Comparison of ENCODE assay signal across 9 cellular contexts in the genomic region with DNA sequence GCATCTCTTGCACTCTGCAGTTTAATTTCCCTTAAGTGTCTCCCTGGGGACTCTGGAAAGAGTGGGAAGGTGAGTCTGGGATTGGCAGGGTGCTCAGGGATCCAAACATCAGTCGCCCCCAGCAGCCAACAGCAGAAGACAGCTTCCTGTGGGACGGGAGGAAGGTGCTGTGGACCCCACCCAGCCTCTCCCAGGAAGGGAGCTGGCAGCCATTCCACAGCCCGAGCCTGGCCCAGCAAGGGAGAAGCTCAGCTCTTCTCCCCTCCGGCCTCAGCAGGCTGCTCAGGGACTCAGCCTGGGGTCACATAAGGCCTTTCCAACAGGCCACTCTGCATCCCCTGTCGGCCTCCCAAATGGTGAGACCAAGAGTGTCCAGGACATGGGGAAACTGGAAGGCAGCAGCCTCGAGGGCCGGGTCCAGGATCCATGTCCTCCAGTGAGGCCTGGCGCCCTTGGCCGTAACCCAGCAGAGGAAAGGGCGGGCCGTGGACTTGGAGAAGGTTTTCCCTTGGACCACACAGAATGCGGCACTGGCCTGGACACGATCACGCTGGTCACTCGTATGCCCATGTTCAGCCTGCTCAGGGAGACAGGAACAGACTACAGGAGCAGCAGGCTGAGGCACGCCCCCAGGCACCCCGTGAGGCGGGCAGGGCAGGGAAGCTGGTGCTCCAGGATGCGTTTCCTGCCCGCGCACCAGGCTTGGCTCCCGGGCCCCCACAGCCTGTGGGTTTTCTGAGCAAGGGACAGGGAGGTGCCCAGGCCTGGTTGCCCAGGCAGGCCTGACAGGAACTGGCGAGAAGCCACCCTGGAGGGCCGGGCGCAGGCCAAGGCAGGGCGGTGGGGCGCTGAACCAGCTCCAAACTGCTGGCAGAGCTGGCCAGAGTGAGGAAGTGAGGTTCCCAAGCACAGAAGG. TPM values are rescaled to one million over a fixed set of nuclear protein-coding genes. Genes with fewer than 3 reads are reported as not detected.
DNase-seq lines count a peak whose midpoint lies in the region; ATAC-seq and TF ChIP-seq lines count a peak whose summit lies in the region.
"Had no signal": no experiment of that assay in that cellular context is flagged by ENCODE, and none has a peak within 500 bp of the region (broad histone marks: within the 10 kb centered on the region; RNA-seq: fewer than 3 reads in every experiment).

No MANE protein-coding gene starts in this region.

- H3K27ac Mint-ChIP-seq in glutamatergic neuron (ENCODE audit: unreplicated experiment): peak overlapping the region; percentile 73
- no peak overlapping the region for H3K27ac Mint-ChIP-seq in CD8-positive, alpha-beta T cell

- H3K27ac ChIP-seq in GM23248: no peak overlapping the region
- H3K27ac ChIP-seq in SK-N-MC: peak overlapping the region; percentile 57; the same call in 1 of the 2 replicates
- H3K27ac ChIP-seq in skeletal muscle tissue (ENCODE audit: low read depth, low read length): peak overlapping the region; percentile 36
- H3K27ac ChIP-seq in CD8-positive, alpha-beta T cell (ENCODE audit: low read depth, low read length): no peak overlapping the region
- no peak overlapping the region for H3K27ac ChIP-seq in SJCRH30

- H3K36me3 Mint-ChIP-seq in glutamatergic neuron (ENCODE audit: unreplicated experiment): peaks cover 1% of the 10 kb centered on the region
- H3K36me3 Mint-ChIP-seq in CD8-positive, alpha-beta T cell: peaks cover 9% of the 10 kb centered on the region

- H3K4me3 Mint-ChIP-seq in glutamatergic neuron (ENCODE audit: unreplicated experiment): no peak overlapping the region
- H3K4me3 Mint-ChIP-seq in CD8-positive, alpha-beta T cell: no peak overlapping the region

- H3K4me2 ChIP-seq in GM23248 (ENCODE audit: unreplicated experiment): no peak overlapping the region

- no peak overlapping the region for H3K9ac ChIP-seq in GM23248
- H3K9ac ChIP-seq in SK-N-MC (ENCODE audit: insufficient read length): no peak overlapping the region
- H3K9ac ChIP-seq in skeletal muscle tissue (ENCODE audit: low read depth in 1 of 3, low read length in 3 of 3): peak overlapping the region; percentile 32 to 73 (median 33)

- no peaks in the 10 kb centered on the region for H3K9me3 ChIP-seq in GM23248 (ENCODE audit: low read depth)
- H3K9me3 ChIP-seq in SK-N-MC (ENCODE audit: low read depth, low read length): no peaks in the 10 kb centered on the region
- no peaks in the 10 kb centered on the region for H3K9me3 ChIP-seq in skeletal muscle tissue (ENCODE audit: control insufficient read depth in 3 of 3, low read length in 3 of 3)
- no peaks in the 10 kb centered on the region for H3K9me3 ChIP-seq in CD8-positive, alpha-beta T cell (ENCODE audit: low read length)
- H3K9me3 ChIP-seq in SJCRH30 (replicated peaks): no peaks in the 10 kb centered on the region

- peaks cover 8% of the 10 kb centered on the region for H3K79me2 ChIP-seq in GM23248 (ENCODE audit: insufficient read depth)

- H3K36me3 ChIP-seq in GM23248 (ENCODE audit: low read depth) (no peaks in the 10 kb centered on the region; the same call in 1 of the 2 replicates), SK-N-MC (ENCODE audit: insufficient read depth, low read length) (peaks cover 25% of the 10 kb centered on the region; the same call in 1 of the 2 replicates), skeletal muscle tissue (ENCODE audit: control insufficient read depth in 3 of 3, insufficient read depth in 3 of 3, low read length in 3 of 3) (peaks cover 0 to 7% (median 4%) of the 10 kb centered on the region in 3 donors), SJCRH30 (peaks cover 20% of the 10 kb centered on the region)
- no peaks in the 10 kb centered on the region for H3K36me3 ChIP-seq in CD8-positive, alpha-beta T cell (ENCODE audit: insufficient read depth, low read length)

- H3K4me3 ChIP-seq in GM23248 (no peak overlapping the region), SK-N-MC (no peak overlapping the region), skeletal muscle tissue (ENCODE audit: low read length in 3 of 3) (no peak overlapping the region), SJCRH30 (no peak overlapping the region)
- H3K4me3 ChIP-seq in CD8-positive, alpha-beta T cell (ENCODE audit: low read depth, low read length): no peak overlapping the region
- H3K4me3 ChIP-seq: GM12878 had no signal

- no peak for ATAC-seq in CD8-positive, alpha-beta T cell
- ATAC-seq in HG02763 (IDR thresholded peaks at IDR 0.05; ENCODE audit: unreplicated experiment) (no peak), GM21381 (IDR thresholded peaks at IDR 0.05; ENCODE audit: unreplicated experiment) (no peak)
- ATAC-seq: GM12878 had no signal

- H3K4me1 Mint-ChIP-seq in glutamatergic neuron (ENCODE audit: low read depth, unreplicated experiment): peaks cover 23% of the 10 kb centered on the region
- H3K4me1 Mint-ChIP-seq in CD8-positive, alpha-beta T cell (ENCODE audit: low read depth): peaks cover 13% of the 10 kb centered on the region

- peaks cover 26% of the 10 kb centered on the region; the same call in 1 of the 2 replicates for H3F3A ChIP-seq in GM23248 (ENCODE audit: insufficient read depth)

- WGBS in GM23248 (ENCODE audit: low coverage in 1 of 2, low lambda C conversion rate in 2 of 2, missing lambda C conversion rate in 2 of 2), 2 experiments: 49 to 53% methylated on average over 24 to 25 of the region's 27 CpGs

- DNase-seq in GM23248 (peak; percentile 41), SK-N-MC (ENCODE audit: low read depth, low spot score) (no peak), glutamatergic neuron (no peak), SJCRH30 (no peak)
- no peak for DNase-seq in CD8-positive, alpha-beta T cell

- H3K4me1 ChIP-seq in GM23248 (ENCODE audit: insufficient read depth) (peaks cover 12% of the 10 kb centered on the region; the same call in 1 of the 2 replicates), skeletal muscle tissue (ENCODE audit: control insufficient read depth in 3 of 3, insufficient read depth in 3 of 3, low read length in 3 of 3) (peaks cover 35 to 57% (median 47%) of the 10 kb centered on the region in 3 donors), SJCRH30 (peaks cover 3% of the 10 kb centered on the region; the same call in 1 of the 2 replicates)
- H3K4me1 ChIP-seq in CD8-positive, alpha-beta T cell (ENCODE audit: insufficient read depth, low read length): peaks cover 13% of the 10 kb centered on the region

- H3K27me3 ChIP-seq in GM23248 (replicated peaks; ENCODE audit: insufficient read depth) (no peaks in the 10 kb centered on the region), skeletal muscle tissue (ENCODE audit: control insufficient read depth in 3 of 3, insufficient read depth in 3 of 3, low read length in 3 of 3) (no peaks in the 10 kb centered on the region), SJCRH30 (no peaks in the 10 kb centered on the region)
- no peaks in the 10 kb centered on the region for H3K27me3 ChIP-seq in CD8-positive, alpha-beta T cell (ENCODE audit: insufficient read depth, low read length)

- CTCF ChIA-PET in CD8-positive, alpha-beta T cell (lab: Charles Lee): no interaction called here

- no peaks in the 10 kb centered on the region for H3K9me2 ChIP-seq in GM23248 (ENCODE audit: insufficient read depth)

- peaks cover 44% of the 10 kb centered on the region for H3K9me3 Mint-ChIP-seq in glutamatergic neuron (ENCODE audit: unreplicated experiment)
- no peaks in the 10 kb centered on the region for H3K9me3 Mint-ChIP-seq in CD8-positive, alpha-beta T cell

- intact Hi-C loops in CD8-positive, alpha-beta T cell (cut with DNase I, micrococcal nuclease): no loop called here

- in situ Hi-C loops in GM23248 (cut with MboI): no loop called here

- POLR2A ChIA-PET in CD8-positive, alpha-beta T cell (lab: Charles Lee): no interaction called here

- H2AFZ ChIP-seq in GM23248: no peak overlapping the region

- H4K20me1 ChIP-seq in GM23248 (ENCODE audit: insufficient read depth): no peaks in the 10 kb centered on the region

- no peak for TF ChIP-seq CTCF in glutamatergic neuron (IDR thresholded peaks at IDR 0.05; ENCODE audit: partially characterized antibody, unreplicated experiment)
- TF ChIP-seq CTCF in CD8-positive, alpha-beta T cell (IDR thresholded peaks at IDR 0.05): no peak

- H3K27me3 Mint-ChIP-seq in glutamatergic neuron (ENCODE audit: unreplicated experiment): peaks cover 41% of the 10 kb centered on the region
- H3K27me3 Mint-ChIP-seq in CD8-positive, alpha-beta T cell (ENCODE audit: low read depth): no peaks in the 10 kb centered on the region

RNA-seq across cellular contexts. Expression of a gene that starts 3.5 kb away (rescaled TPM):
- total RNA-seq in GM23248 (2014; rRNA removed; shearing (Covaris generic)): 19.1 and 20.3 TPM in 2 replicates
- 4.0 and 4.9 TPM in 2 replicates for polyA plus RNA-seq in GM23248 (2016; fragmentation: Nextera tagmentation; extraction: Ambion mirVana)
- total RNA-seq in glutamatergic neuron (ENCODE audit: unreplicated experiment) (4.5 TPM), skeletal muscle tissue (2.1 TPM)
- 1 to 10 TPM; 5.5 to 6.6 TPM for total RNA-seq in CD8-positive, alpha-beta T cell
- total RNA-seq in SJCRH30 (2014; rRNA removed; shearing (Covaris generic)): 58.0 and 67.0 TPM in 2 replicates

RNA-seq across cellular contexts. Expression of a gene that starts 3.8 kb away (rescaled TPM):
- 60.3 and 77.4 TPM in 2 replicates for total RNA-seq in GM23248 (2014; rRNA removed; shearing (Covaris generic))
- polyA plus RNA-seq in GM23248 (2016; fragmentation: Nextera tagmentation; extraction: Ambion mirVana): 112 and 120 TPM in 2 replicates
- 49.1 TPM for total RNA-seq in glutamatergic neuron (ENCODE audit: unreplicated experiment)
- 31.3 TPM for total RNA-seq in skeletal muscle tissue
- 1 to 10 TPM; 2.5 to 3.7 TPM for total RNA-seq in CD8-positive, alpha-beta T cell
- 28.3 and 28.6 TPM in 2 replicates for total RNA-seq in SJCRH30 (2014; rRNA removed; shearing (Covaris generic))

Comparison
In these comparisons a context has a peak if more than half of its experiments do, and no peak if none do; other contexts are left out.
1. H3K27ac ChIP-seq: peak in SK-N-MC (single experiment) and skeletal muscle tissue (single experiment); none in GM23248 (single experiment), CD8-positive, alpha-beta T cell (single experiment) and SJCRH30 (single experiment).
2. H3K9ac ChIP-seq: peak in skeletal muscle tissue (3 of 3); none in GM23248 (single experiment) and SK-N-MC (single experiment).